ENCODE assay signal across 9 cellular contexts in genomic region chr11:57742087-57742452, GRCh38. TPM values are rescaled to one million over a fixed set of nuclear protein-coding genes. Genes with fewer than 3 reads are reported as not detected.
DNase-seq lines count a peak whose midpoint lies in the region; ATAC-seq and TF ChIP-seq lines count a peak whose summit lies in the region.
"Had no signal": no experiment of that assay in that cellular context is flagged by ENCODE, and none has a peak within 500 bp of the region (broad histone marks: within the 10 kb centered on the region; RNA-seq: fewer than 3 reads in every experiment).

No MANE protein-coding gene starts in this region.

- peaks cover 32% of the 10 kb centered on the region for H3K4me1 Mint-ChIP-seq in activated B cell treated with CpG ODN at 0.5 μM for 24 hours
- peaks cover 64% of the 10 kb centered on the region for H3K4me1 Mint-ChIP-seq in stimulated activated naive CD8-positive, alpha-beta T cell treated with anti-CD3 and anti-CD28 coated beads, Interleukin-15, amount 100 ng/mL, for 72 hours

- H3K9me3 Mint-ChIP-seq in activated B cell treated with CpG ODN at 0.5 μM for 24 hours = no peaks in the 10 kb centered on the region
- no peaks in the 10 kb centered on the region for H3K9me3 Mint-ChIP-seq in stimulated activated naive CD8-positive, alpha-beta T cell treated with anti-CD3 and anti-CD28 coated beads, Interleukin-15, amount 100 ng/mL, for 72 hours

- CTCF ChIA-PET in activated B cell treated with CpG ODN at 0.5 μM for 24 hours (lab: Charles Lee) = interaction anchor here (0.5 to 3.8 kb wide), 4 partner anchors 9 to 58 kb away, joined by 3 to 21 read pairs (median 8); partner anchors contain the start of genes BTBD18, MED19 and TMX2

- POLR2A ChIA-PET in activated B cell treated with CpG ODN at 0.5 μM for 24 hours (lab: Charles Lee) = interaction anchor here (0.7 to 2.9 kb wide), 21 partner anchors 8 to 836 kb away, joined by 3 to 62 read pairs (median 6); partner anchors contain the start of genes BTBD18, CTNND1, MED19 and TMX2

- H3K4me3 ChIP-seq in iPS-11a (ENCODE audit: low read depth, low read length) = peak overlapping the region; percentile 97

- peak overlapping the region; percentile 98 for H3K27ac Mint-ChIP-seq in activated B cell treated with CpG ODN at 0.5 μM for 24 hours
- H3K27ac Mint-ChIP-seq in stimulated activated naive CD8-positive, alpha-beta T cell treated with anti-CD3 and anti-CD28 coated beads, Interleukin-15, amount 100 ng/mL, for 72 hours = peak overlapping the region; percentile 98 to 99

- no peak for ATAC-seq in activated B cell treated with CpG ODN at 0.5 μM for 24 hours (ENCODE audit: low read depth)
- no peak for ATAC-seq in stimulated activated naive CD8-positive, alpha-beta T cell treated with anti-CD3 and anti-CD28 coated beads, Interleukin-15, amount 100 ng/mL, for 72 hours
- no peak for ATAC-seq in HG02623 (IDR thresholded peaks at IDR 0.05; ENCODE audit: unreplicated experiment)
- ATAC-seq in HG02970 (IDR thresholded peaks at IDR 0.05; ENCODE audit: low FRiP score, unreplicated experiment) = no peak

- intact Hi-C loops in activated B cell treated with CpG ODN at 0.5 μM for 24 hours (cut with micrococcal nuclease) = loop anchor here (1.0 to 5.0 kb wide), 2 partner anchors 13 to 405 kb away; partner anchors contain the start of genes P2RX3 and SSRP1

- no peaks in the 10 kb centered on the region for H3K27me3 Mint-ChIP-seq in activated B cell treated with CpG ODN at 0.5 μM for 24 hours
- H3K27me3 Mint-ChIP-seq in stimulated activated naive CD8-positive, alpha-beta T cell treated with anti-CD3 and anti-CD28 coated beads, Interleukin-15, amount 100 ng/mL, for 72 hours = no peaks in the 10 kb centered on the region

- H3K4me3 Mint-ChIP-seq in activated B cell treated with CpG ODN at 0.5 μM for 24 hours = peak overlapping the region; percentile 96
- H3K4me3 Mint-ChIP-seq in stimulated activated naive CD8-positive, alpha-beta T cell treated with anti-CD3 and anti-CD28 coated beads, Interleukin-15, amount 100 ng/mL, for 72 hours = peak overlapping the region; percentile 96 to 100

- peaks cover 83% of the 10 kb centered on the region for H3K36me3 Mint-ChIP-seq in activated B cell treated with CpG ODN at 0.5 μM for 24 hours (ENCODE audit: low read depth)

- DNase-seq in NCI-H82 (lab: John Stamatoyannopoulos, UW) (peak; percentile 41), NCI-H82 treated with DMSO at 0.1 percent for 48 hours (lab: John Stamatoyannopoulos, UW; ENCODE audit: unreplicated experiment) (no peak), activated B cell treated with CpG ODN at 0.5 μM for 24 hours (no peak), DMS79 (lab: John Stamatoyannopoulos, UW) (no peak)
- peak; percentile 5 to 22 for DNase-seq in stimulated activated naive CD8-positive, alpha-beta T cell treated with anti-CD3 and anti-CD28 coated beads, Interleukin-15, amount 100 ng/mL, for 72 hours
- DNase-seq: AML-193 had no signal

- no peak for TF ChIP-seq CTCF in activated B cell treated with CpG ODN at 0.5 μM for 24 hours (IDR thresholded peaks at IDR 0.05)

RNA-seq across cellular contexts. Expression of gene SELENOH, which starts 0.8 kb away (rescaled TPM):
- 210 and 224 TPM in 2 replicates for total RNA-seq in activated B cell treated with CpG ODN at 0.5 μM for 24 hours

RNA-seq across cellular contexts. Expression of gene BTBD18, which starts 9.5 kb away (rescaled TPM):
- total RNA-seq in activated B cell treated with CpG ODN at 0.5 μM for 24 hours = not detected in 2 replicates

RNA-seq across cellular contexts. Expression of gene CTNND1, which starts 19.5 kb away (rescaled TPM):
- total RNA-seq in activated B cell treated with CpG ODN at 0.5 μM for 24 hours = 34.2 and 42.3 TPM in 2 replicates

RNA-seq across cellular contexts. Expression of gene TMX2, which starts 29.7 kb away (rescaled TPM):
- total RNA-seq in activated B cell treated with CpG ODN at 0.5 μM for 24 hours = 53.2 and 53.3 TPM in 2 replicates

RNA-seq across cellular contexts. Expression of gene MED19, which starts 30.1 kb away (rescaled TPM):
- total RNA-seq in activated B cell treated with CpG ODN at 0.5 μM for 24 hours = 14.6 and 14.8 TPM in 2 replicates

Comparison
In these comparisons a context has a peak if more than half of its experiments do, and no peak if none do; other contexts are left out.
1. DNase-seq: peak in NCI-H82 (single experiment) and stimulated activated naive CD8-positive, alpha-beta T cell treated with anti-CD3 and anti-CD28 coated beads, Interleukin-15, amount 100 ng/mL, for 72 hours (2 of 2); none in NCI-H82 treated with DMSO at 0.1 percent for 48 hours (single experiment), activated B cell treated with CpG ODN at 0.5 μM for 24 hours (single experiment) and DMS79 (single experiment).